In the genomic region with DNA sequence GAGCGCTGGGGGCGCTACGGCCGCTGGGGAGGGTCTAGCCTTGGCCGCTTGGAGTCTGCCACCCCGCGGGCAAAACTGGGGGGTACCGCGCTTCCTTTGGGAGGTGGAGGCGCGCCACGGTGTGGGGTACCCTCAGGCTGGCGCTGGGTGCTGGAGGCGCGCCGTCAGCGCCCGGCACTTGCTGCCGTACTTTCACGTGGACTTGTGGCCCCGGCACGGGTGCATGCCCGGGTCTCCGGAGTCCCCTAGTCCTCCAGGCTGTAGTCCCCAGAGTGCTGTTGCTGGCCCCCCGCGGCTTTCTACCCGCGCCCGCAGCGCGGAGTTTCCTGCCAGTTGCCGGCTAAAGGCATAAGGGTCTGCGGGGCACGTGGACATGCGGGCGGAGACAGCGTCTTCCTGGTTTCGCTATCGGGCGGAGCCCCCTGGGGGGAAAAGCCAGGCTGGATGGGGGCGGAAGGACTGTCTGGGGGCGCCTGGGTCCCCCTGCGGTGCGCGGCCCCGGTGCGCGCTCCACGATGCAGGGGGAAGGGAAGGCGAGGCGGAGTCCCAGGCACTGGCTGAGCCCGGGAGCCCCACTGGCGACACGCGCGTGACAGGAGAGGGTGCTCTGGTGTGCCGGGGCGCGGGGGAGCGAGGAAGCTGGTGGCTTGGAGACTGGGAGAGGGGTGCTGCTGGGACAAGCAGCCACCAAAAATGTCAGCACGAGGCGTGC, we compare ENCODE assay signal across 8 cellular contexts. TPM values are rescaled to one million over a fixed set of nuclear protein-coding genes. Genes with fewer than 3 reads are reported as not detected.
DNase-seq lines count a peak whose midpoint lies in the region; ATAC-seq and TF ChIP-seq lines count a peak whose summit lies in the region.

No MANE protein-coding gene starts in this region.

- H3K27ac Mint-ChIP-seq in activated naive CD8-positive, alpha-beta T cell, result peak overlapping the region; percentile 85

- peak overlapping the region; percentile 88 for H3K4me3 Mint-ChIP-seq in activated naive CD8-positive, alpha-beta T cell

- CTCF ChIA-PET in BJ (lab: Yijun Ruan, JAX), result no interaction called here

- DNase-seq in BJ (ENCODE audit: low read depth) (no peak), left cardiac atrium (peak; percentile 64), prostate gland (ENCODE audit: low spot score) (peak; percentile 24), aorta (peak; percentile 78 to 82)

- H3K4me1 ChIP-seq in prostate gland (replicated peaks) (no peaks in the 10 kb centered on the region), aorta (ENCODE audit: control insufficient read depth in 1 of 2, insufficient read depth in 2 of 2, low read length in 2 of 2) (no peaks in the 10 kb centered on the region)

- peaks cover 11% of the 10 kb centered on the region for H3K4me1 Mint-ChIP-seq in activated naive CD8-positive, alpha-beta T cell (ENCODE audit: low read depth)

- H3K27me3 Mint-ChIP-seq in activated naive CD8-positive, alpha-beta T cell, result no peaks in the 10 kb centered on the region

- 1% methylated on average over 40 of the region's 62 CpGs for WGBS in prostate gland
- 0 to 1% methylated on average over 42 to 62 of the region's 62 CpGs for WGBS in aorta, 2 donors

- TF ChIP-seq CTCF in BJ (IDR thresholded peaks at IDR 0.05; ENCODE audit: insufficient read depth, low read depth, low read length) (no peak), prostate gland (IDR thresholded peaks at IDR 0.05) (no peak)

- POLR2A ChIA-PET in BJ (lab: Charles Lee), result no interaction called here

- H3K4me3 ChIP-seq in BJ (ENCODE audit: low read depth, low read length) (peak overlapping the region; percentile 53), prostate gland (peak overlapping the region; percentile 60 to 71), aorta (ENCODE audit: low read length in 2 of 2) (peak overlapping the region; percentile 59 to 70)

- H3K27ac ChIP-seq in prostate gland (peak overlapping the region; percentile 72 to 77), aorta (ENCODE audit: low read depth in 1 of 2, low read length in 2 of 2) (no peak overlapping the region)

- ATAC-seq in GM18873 (IDR thresholded peaks at IDR 0.05; ENCODE audit: low FRiP score, unreplicated experiment) (peak; percentile 28), HG03139 (IDR thresholded peaks at IDR 0.05; ENCODE audit: unreplicated experiment) (peak; percentile 21), left cardiac atrium (peak; percentile 53 to 65), aorta (ENCODE audit: low FRiP score) (peak; percentile 58)

- peak; percentile 48 for TF ChIP-seq POLR2A in Raji (IDR thresholded peaks at IDR 0.05; ENCODE audit: insufficient read depth, low read depth, low read length)
- TF ChIP-seq POLR2A in prostate gland (IDR thresholded peaks at IDR 0.05), result no peak

- H3K9me3 Mint-ChIP-seq in activated naive CD8-positive, alpha-beta T cell (ENCODE audit: low read depth), result no peaks in the 10 kb centered on the region

- intact Hi-C loops in left cardiac atrium (cut with DNase I), result loop anchor here (2.0 to 5.0 kb wide), 3 partner anchors 73 to 98 kb away; no protein-coding TSS in a partner anchor
- intact Hi-C loops in prostate gland (cut with DNase I), result loop anchor here (1.0 to 5.0 kb wide), 3 partner anchors 47 to 94 kb away; no protein-coding TSS in a partner anchor
- intact Hi-C loops in aorta (cut with DNase I), result no loop called here

- H3K27me3 ChIP-seq in BJ (ENCODE audit: control insufficient read depth, insufficient read depth, low read length) (peaks cover 25% of the 10 kb centered on the region), prostate gland (replicated peaks; ENCODE audit: insufficient read depth) (no peaks in the 10 kb centered on the region), aorta (ENCODE audit: control insufficient read depth in 1 of 2, insufficient read depth in 2 of 2, low read length in 1 of 2) (no peaks in the 10 kb centered on the region)

- no peaks in the 10 kb centered on the region for H3K36me3 ChIP-seq in BJ (ENCODE audit: control insufficient read depth, insufficient read depth, low read length)
- no peaks in the 10 kb centered on the region for H3K36me3 ChIP-seq in prostate gland
- no peaks in the 10 kb centered on the region for H3K36me3 ChIP-seq in aorta (ENCODE audit: control insufficient read depth in 1 of 2, insufficient read depth in 2 of 2, low read length in 1 of 2)

- no peaks in the 10 kb centered on the region for H3K9me3 ChIP-seq in prostate gland
- H3K9me3 ChIP-seq in aorta (ENCODE audit: control insufficient read depth, low read length), result no peaks in the 10 kb centered on the region

- H3K36me3 Mint-ChIP-seq in activated naive CD8-positive, alpha-beta T cell, result no peaks in the 10 kb centered on the region

RNA-seq across cellular contexts. Expression of gene PPARGC1B, which starts 0.7 kb away (rescaled TPM):
- 0.01 and 0.02 TPM in 2 replicates for polyA plus RNA-seq in BJ (2011; rRNA removed)
- polyA minus RNA-seq in BJ (2011; rRNA and poly(A)+ RNA removed), result 0.05 and 0.09 TPM in 2 replicates
- 10 to 100 TPM; 11.8 to 12.5 TPM for total RNA-seq in left cardiac atrium
- 1 to 10 TPM; 4.2 to 5.8 TPM for total RNA-seq in prostate gland
- total RNA-seq in aorta, result 1 to 10 TPM; 2.3 to 2.5 TPM
- under 1 TPM; 0.05 to 0.88 TPM for polyA plus RNA-seq in aorta

Comparison
In these comparisons a context has a peak if more than half of its experiments do, and no peak if none do; other contexts are left out.
1. H3K27ac ChIP-seq: peak in prostate gland (2 of 2); none in aorta (0 of 2).
2. intact Hi-C loops: an anchor here in left cardiac atrium (2.0 to 5.0 kb wide) and prostate gland (1.0 to 5.0 kb wide); none called in aorta.
3. Peak in every context shown above with its lines, with median percentiles within 50 percentile points of each other: H3K4me3 ChIP-seq and ATAC-seq.